In genomic region chr14:69046468-69046867, GRCh38 we compare ENCODE assay signal across 12 cellular contexts.
DNase-seq lines count a peak whose midpoint lies in the region; ATAC-seq, FAIRE-seq and TF ChIP-seq lines count a peak whose summit lies in the region.
"Had no signal": no experiment of that assay in that cellular context is flagged by ENCODE, and none has a peak within 500 bp of the region (broad histone marks: within the 10 kb centered on the region; RNA-seq: fewer than 3 reads in every experiment).

No MANE protein-coding gene starts in this region.

- H3K27ac ChIP-seq in liver (ENCODE audit: low read depth in 1 of 2, low read length in 2 of 2) (peak overlapping the region; percentile 74 to 77), HepG2 (ENCODE audit: extremely low read length, insufficient read depth, low read length) (no peak overlapping the region), osteoblast (ENCODE audit: low read depth, low read length) (peak overlapping the region; percentile 71), aorta (ENCODE audit: low read depth in 1 of 2, low read length in 2 of 2) (peak overlapping the region; percentile 69 to 77)

- WGBS in liver: 74% methylated on average over 7 of the region's 7 CpGs
- WGBS in HepG2 (ENCODE audit: low lambda C conversion rate): 74% methylated on average over 7 of the region's 7 CpGs
- 4 to 6% methylated on average over 7 of the region's 7 CpGs for WGBS in aorta, 2 donors

- no peaks in the 10 kb centered on the region for H4K20me1 ChIP-seq in HepG2 (ENCODE audit: insufficient read depth, low read length)
- no peaks in the 10 kb centered on the region for H4K20me1 ChIP-seq in osteoblast (ENCODE audit: insufficient read depth, low read length)

- intact Hi-C loops in HepG2 (cut with micrococcal nuclease; ENCODE audit: unreplicated experiment): no loop called here
- intact Hi-C loops in aorta (cut with DNase I): loop anchor here (2.0 to 5.0 kb wide), 2 partner anchors 32 to 41 kb away; no protein-coding TSS in a partner anchor

- H3K4me3 ChIP-seq in liver (ENCODE audit: low read depth in 1 of 3, low read length in 3 of 3) (no peak overlapping the region), HepG2 (replicated peaks in 1 of 3; ENCODE audit: insufficient read depth in 1 of 3, low read depth in 2 of 3, low read length in 3 of 3) (no peak overlapping the region), fibroblast of villous mesenchyme (ENCODE audit: low read depth, low read length) (no peak overlapping the region), osteoblast (ENCODE audit: insufficient read depth, low read length) (no peak overlapping the region), aorta (ENCODE audit: low read length in 2 of 2) (no peak overlapping the region)

- BruUV-seq in HepG2 (replicated peaks; lab: Mats Ljungman, UMichigan): no TSS peak

- no peak for DNase-seq in HepG2 (ENCODE audit: low spot score)
- DNase-seq in fibroblast of villous mesenchyme (ENCODE audit: low read depth): peak; percentile 75
- DNase-seq in osteoblast (ENCODE audit: insufficient read length, low spot score, missing footprints): peak; percentile 85
- peak; percentile 80 to 84 for DNase-seq in aorta
- no peak for DNase-seq in activated CD4-positive, CD25-positive, alpha-beta regulatory T cell treated with anti-CD3 and anti-CD28 coated beads, Interleukin-2, amount 50 U/mL, for 72 hours
- no peak for DNase-seq in SHP77 (lab: John Stamatoyannopoulos, UW)
- no peak for DNase-seq in midbrain (lab: John Stamatoyannopoulos, UW)
- DNase-seq: activated T-cell treated with anti-CD3 and anti-CD28 coated beads, Interleukin-2, amount 50 U/mL, for 48 hours; kidney; NCI-H1417; OCI-M1 had no signal

- H3K4me2 ChIP-seq in HepG2 (ENCODE audit: low read depth, low read length) (no peak overlapping the region), osteoblast (ENCODE audit: insufficient read depth, low read length) (peak overlapping the region; percentile 21)

- TF ChIP-seq POLR2A in HepG2 (IDR thresholded peaks at IDR 0.05; ENCODE audit: insufficient read depth in 1 of 2, low read depth in 2 of 2, low read length in 2 of 2): no peak

- FAIRE-seq in HepG2 (lab: Jason Lieb, UNC): no peak
- FAIRE-seq: kidney had no signal

- CTCF ChIA-PET in HepG2 (lab: Yijun Ruan, JAX; ENCODE audit: low intra/inter-chr PET ratio, low total read pairs): no interaction called here

- H3K4me1 ChIP-seq in liver (ENCODE audit: control insufficient read depth in 4 of 4, insufficient read depth in 4 of 4, low read length in 3 of 4): peaks cover 13 to 51% (median 37%) of the 10 kb centered on the region in 4 donors
- peaks cover 39% of the 10 kb centered on the region for H3K4me1 ChIP-seq in HepG2 (ENCODE audit: insufficient read depth, low read length)
- H3K4me1 ChIP-seq in osteoblast (ENCODE audit: insufficient read depth, low read length): peaks cover 65% of the 10 kb centered on the region
- H3K4me1 ChIP-seq in aorta (ENCODE audit: control insufficient read depth in 1 of 2, insufficient read depth in 2 of 2, low read length in 2 of 2): peaks cover 2 to 8% of the 10 kb centered on the region in 2 donors

- ATAC-seq in HepG2 (no peak), aorta (ENCODE audit: low FRiP score) (peak; percentile 47)

- TF ChIP-seq EP300 in HepG2 (IDR thresholded peaks at IDR 0.05; ENCODE audit: low read depth in 2 of 2, low read length in 2 of 2) (no peak), HepG2 (CRISPR knock-in tag; IDR thresholded peaks at IDR 0.05; ENCODE audit: borderline replicate concordance) (no peak)

- H3K36me3 ChIP-seq in liver (ENCODE audit: control insufficient read depth in 4 of 4, insufficient read depth in 3 of 4, low read depth in 1 of 4, low read length in 3 of 4) (no peaks in the 10 kb centered on the region), HepG2 (replicated peaks in 1 of 2; ENCODE audit: control insufficient read depth in 1 of 2, insufficient read depth in 2 of 2, low read length in 2 of 2) (no peaks in the 10 kb centered on the region), osteoblast (ENCODE audit: insufficient read depth, low read length) (no peaks in the 10 kb centered on the region), aorta (ENCODE audit: control insufficient read depth in 1 of 2, insufficient read depth in 2 of 2, low read length in 1 of 2) (no peaks in the 10 kb centered on the region)

- TF ChIP-seq CTCF in liver (IDR thresholded peaks at IDR 0.05; ENCODE audit: low read depth, low read length, missing input control): no peak
- TF ChIP-seq CTCF in HepG2 (CRISPR knock-in tag; IDR thresholded peaks at IDR 0.05): no peak
- TF ChIP-seq CTCF in fibroblast of villous mesenchyme (IDR thresholded peaks at IDR 0.05; ENCODE audit: insufficient read depth, low read depth, low read length): no peak
- TF ChIP-seq CTCF in osteoblast (IDR thresholded peaks at IDR 0.05; ENCODE audit: extremely low read depth, low read depth, low read length): no peak

- H3K27me3 ChIP-seq in liver (ENCODE audit: control insufficient read depth in 4 of 4, insufficient read depth in 4 of 4, low read length in 3 of 4): no peaks in the 10 kb centered on the region
- peaks cover 0 to 25% of the 10 kb centered on the region in 2 experiments; a peak in 3 of 5 replicates for H3K27me3 ChIP-seq in HepG2 (ENCODE audit: control insufficient read depth in 1 of 2, insufficient read depth in 2 of 2, low read length in 2 of 2)
- H3K27me3 ChIP-seq in osteoblast (ENCODE audit: insufficient read depth, low read length): no peaks in the 10 kb centered on the region
- no peaks in the 10 kb centered on the region for H3K27me3 ChIP-seq in aorta (ENCODE audit: control insufficient read depth in 1 of 2, insufficient read depth in 2 of 2, low read length in 1 of 2)

- POLR2A ChIA-PET in HepG2 (lab: Yijun Ruan, JAX): no interaction called here

- TF ChIP-seq RAD21 in liver (IDR thresholded peaks at IDR 0.05) (no peak), HepG2 (CRISPR knock-in tag; IDR thresholded peaks at IDR 0.05) (no peak)

- in situ Hi-C loops in HepG2 (cut with HindIII; ENCODE audit: extremely low pct_ligation_motif_present, low pct_unique_long_range_greater_than_20kb): no loop called here

- H2AFZ ChIP-seq in HepG2 (ENCODE audit: low read length): no peak overlapping the region
- no peak overlapping the region for H2AFZ ChIP-seq in osteoblast (ENCODE audit: low read length)

- H3K9me3 ChIP-seq in liver (ENCODE audit: control insufficient read depth in 4 of 4, low read length in 3 of 4): no peaks in the 10 kb centered on the region
- H3K9me3 ChIP-seq in HepG2 (ENCODE audit: low read length): no peaks in the 10 kb centered on the region
- no peaks in the 10 kb centered on the region for H3K9me3 ChIP-seq in osteoblast (ENCODE audit: low read depth, low read length)
- H3K9me3 ChIP-seq in aorta (ENCODE audit: control insufficient read depth, low read length): no peaks in the 10 kb centered on the region

- H3K9ac ChIP-seq in liver (ENCODE audit: low read depth in 1 of 2, low read length in 2 of 2): no peak overlapping the region
- no peak overlapping the region for H3K9ac ChIP-seq in HepG2 (ENCODE audit: insufficient read depth, low read depth, low read length)

- H3K79me2 ChIP-seq in HepG2 (ENCODE audit: insufficient read depth, low read length) (no peaks in the 10 kb centered on the region), osteoblast (ENCODE audit: insufficient read depth, low read length) (no peaks in the 10 kb centered on the region)

TF ChIP-seq in liver, 16 proteins besides CTCF, POLR2A, EP300 and RAD21:
- peak in 1 of 2 donors; percentile 47 for TF ChIP-seq JUND (IDR thresholded peaks at IDR 0.05)
- TF ChIP-seq TAF1 (conservative IDR thresholded peaks at IDR 0.05): no peak
- peak in 1 of 2 donors; percentile 32 for TF ChIP-seq RXRA (IDR thresholded peaks at IDR 0.05)

TF ChIP-seq in HepG2, 621 proteins besides CTCF, POLR2A, EP300 and RAD21:
- TF ChIP-seq CEBPB (IDR thresholded peaks at IDR 0.05; ENCODE audit: borderline replicate concordance, low read depth, low read length) (no peak), ZNF75D (CRISPR knock-in tag; IDR thresholded peaks at IDR 0.05; ENCODE audit: borderline replicate concordance) (no peak), ZNF281 (CRISPR knock-in tag; IDR thresholded peaks at IDR 0.05; ENCODE audit: borderline replicate concordance) (no peak), AHR (CRISPR knock-in tag; IDR thresholded peaks at IDR 0.05) (no peak)
- TF ChIP-seq, protein P1, sequence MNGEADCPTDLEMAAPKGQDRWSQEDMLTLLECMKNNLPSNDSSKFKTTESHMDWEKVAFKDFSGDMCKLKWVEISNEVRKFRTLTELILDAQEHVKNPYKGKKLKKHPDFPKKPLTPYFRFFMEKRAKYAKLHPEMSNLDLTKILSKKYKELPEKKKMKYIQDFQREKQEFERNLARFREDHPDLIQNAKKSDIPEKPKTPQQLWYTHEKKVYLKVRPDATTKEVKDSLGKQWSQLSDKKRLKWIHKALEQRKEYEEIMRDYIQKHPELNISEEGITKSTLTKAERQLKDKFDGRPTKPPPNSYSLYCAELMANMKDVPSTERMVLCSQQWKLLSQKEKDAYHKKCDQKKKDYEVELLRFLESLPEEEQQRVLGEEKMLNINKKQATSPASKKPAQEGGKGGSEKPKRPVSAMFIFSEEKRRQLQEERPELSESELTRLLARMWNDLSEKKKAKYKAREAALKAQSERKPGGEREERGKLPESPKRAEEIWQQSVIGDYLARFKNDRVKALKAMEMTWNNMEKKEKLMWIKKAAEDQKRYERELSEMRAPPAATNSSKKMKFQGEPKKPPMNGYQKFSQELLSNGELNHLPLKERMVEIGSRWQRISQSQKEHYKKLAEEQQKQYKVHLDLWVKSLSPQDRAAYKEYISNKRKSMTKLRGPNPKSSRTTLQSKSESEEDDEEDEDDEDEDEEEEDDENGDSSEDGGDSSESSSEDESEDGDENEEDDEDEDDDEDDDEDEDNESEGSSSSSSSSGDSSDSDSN (CRISPR knock-in tag; IDR thresholded peaks at IDR 0.05): no peak
TF ChIP-seq in HepG2: peak in this region for 0.

Comparison
In these comparisons a context has a peak if more than half of its experiments do, and no peak if none do; other contexts are left out.
1. DNase-seq: peak in fibroblast of villous mesenchyme (single experiment), osteoblast (single experiment) and aorta (2 of 2); none in HepG2 (single experiment), activated CD4-positive, CD25-positive, alpha-beta regulatory T cell treated with anti-CD3 and anti-CD28 coated beads, Interleukin-2, amount 50 U/mL, for 72 hours (single experiment), SHP77 (0 of 2) and midbrain (single experiment).